Comparison of ENCODE assay signal across 8 cellular contexts in the genomic region with DNA sequence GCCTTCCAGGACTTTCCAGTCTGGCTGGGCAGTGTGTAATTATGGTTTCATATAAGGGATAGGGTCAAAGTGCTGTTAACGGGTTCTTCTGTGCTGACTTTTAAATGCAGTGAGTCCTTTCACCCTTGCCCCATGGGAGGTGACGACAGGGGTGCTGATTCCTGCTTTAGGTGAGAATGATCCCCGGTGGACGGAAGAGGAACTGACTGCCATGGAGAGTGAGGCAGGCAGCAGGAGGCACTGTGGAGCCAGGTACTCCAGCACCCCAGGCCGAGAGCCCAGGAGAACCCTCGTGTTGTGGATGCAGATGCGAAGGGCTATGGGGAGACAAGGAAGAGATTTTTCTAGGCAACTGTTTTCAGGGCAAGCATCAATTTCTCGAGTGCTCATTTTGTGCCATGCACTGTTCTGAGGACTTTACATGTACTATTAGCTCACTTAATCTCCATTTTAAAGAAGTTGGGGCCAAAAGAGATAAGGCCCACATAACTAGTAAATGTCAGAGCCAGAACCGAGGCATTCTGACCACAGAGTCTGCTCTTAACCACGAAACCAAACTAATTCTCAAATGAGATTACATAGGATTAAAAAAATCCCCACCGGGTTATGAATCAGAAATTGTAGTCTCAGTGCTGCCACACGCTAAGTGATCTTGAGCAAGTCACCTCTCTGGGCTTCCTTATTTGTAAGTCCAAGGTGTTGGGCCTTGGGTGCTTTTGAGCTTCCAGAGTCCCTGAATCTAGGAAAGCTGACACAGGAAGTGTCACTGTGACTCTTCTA. TPM values are rescaled to one million over a fixed set of nuclear protein-coding genes. Genes with fewer than 3 reads are reported as not detected.
DNase-seq lines count a peak whose midpoint lies in the region; ATAC-seq and TF ChIP-seq lines count a peak whose summit lies in the region.

No MANE protein-coding gene starts in this region.

- H3K4me1 ChIP-seq in smooth muscle cell (ENCODE audit: low read depth) = peaks cover 9% of the 10 kb centered on the region

- peaks cover 3% of the 10 kb centered on the region for H3K36me3 Mint-ChIP-seq in effector memory CD8-positive, alpha-beta T cell (ENCODE audit: insufficient read depth)

- H3K79me2 ChIP-seq in smooth muscle cell (ENCODE audit: low read depth) = no peaks in the 10 kb centered on the region

- peak overlapping the region in 1 of 2 donors; percentile 89 for H3K27ac Mint-ChIP-seq in effector memory CD8-positive, alpha-beta T cell

- peaks cover 13% of the 10 kb centered on the region for H3K27me3 ChIP-seq in smooth muscle cell (ENCODE audit: low read depth)

- no peaks in the 10 kb centered on the region for H3K36me3 ChIP-seq in smooth muscle cell (ENCODE audit: low read depth)

- H3K9ac ChIP-seq in smooth muscle cell (ENCODE audit: low read depth) = no peak overlapping the region

- H3K27ac ChIP-seq in smooth muscle cell (ENCODE audit: low read depth) (no peak overlapping the region), coronary artery (no peak overlapping the region)

- WGBS in smooth muscle cell (ENCODE audit: low lambda C conversion rate) = 56% methylated on average over 12 of the region's 12 CpGs

- H4K20me1 ChIP-seq in smooth muscle cell (ENCODE audit: low read depth) = peaks cover 34% of the 10 kb centered on the region

- H3F3A ChIP-seq in smooth muscle cell (ENCODE audit: low read depth) = peaks cover 13% of the 10 kb centered on the region

- H3K4me2 ChIP-seq in smooth muscle cell = peak overlapping the region; percentile 40

- in situ Hi-C loops in SK-MEL-5 (cut with HindIII; ENCODE audit: low pct_unique_long_range_greater_than_20kb, low sequenced_read_pairs) = no loop called here

- no peak for DNase-seq in GM20000 (ENCODE audit: low spot score)
- DNase-seq in SK-MEL-5 (ENCODE audit: low read depth, low spot score) = peak; percentile 45
- peak in 1 of 3 experiments; percentile 9 for DNase-seq in effector memory CD8-positive, alpha-beta T cell
- no peak for DNase-seq in smooth muscle cell (lab: John Stamatoyannopoulos, UW; ENCODE audit: unreplicated experiment)
- DNase-seq in DMS79 (lab: John Stamatoyannopoulos, UW) = no peak
- DNase-seq in LoVo (ENCODE audit: low spot score) = no peak
- no peak for DNase-seq in coronary artery (ENCODE audit: low spot score)
- no peak for DNase-seq in retina

- H3K4me3 Mint-ChIP-seq in effector memory CD8-positive, alpha-beta T cell = peak overlapping the region in 1 of 2 donors; percentile 55

- TF ChIP-seq CTCF in GM20000 (IDR thresholded peaks at IDR 0.05; ENCODE audit: extremely low read depth, missing control alignments) = peak; percentile 27
- peak; percentile 40 for TF ChIP-seq CTCF in smooth muscle cell (IDR thresholded peaks at IDR 0.05; ENCODE audit: borderline replicate concordance, insufficient read depth, poor library complexity, severe bottlenecking)
- no peak for TF ChIP-seq CTCF in coronary artery (IDR thresholded peaks at IDR 0.05)

- H3K4me1 Mint-ChIP-seq in effector memory CD8-positive, alpha-beta T cell (ENCODE audit: low read depth in 2 of 2) = peaks cover 4 to 23% of the 10 kb centered on the region in 2 donors

- peak; percentile 37 for ATAC-seq in effector memory CD8-positive, alpha-beta T cell (replicated peaks)

- no peaks in the 10 kb centered on the region for H3K9me3 Mint-ChIP-seq in effector memory CD8-positive, alpha-beta T cell

- H3K4me3 ChIP-seq in smooth muscle cell = no peak overlapping the region
- no peak overlapping the region for H3K4me3 ChIP-seq in coronary artery

- H3K27me3 Mint-ChIP-seq in effector memory CD8-positive, alpha-beta T cell = no peaks in the 10 kb centered on the region

- no peaks in the 10 kb centered on the region for H3K9me3 ChIP-seq in smooth muscle cell (replicated peaks; ENCODE audit: low read depth)

- H2AFZ ChIP-seq in smooth muscle cell (ENCODE audit: low read depth) = no peak overlapping the region

RNA-seq across cellular contexts. Expression of gene STPG1, which starts 28.2 kb away (rescaled TPM):
- total RNA-seq in SK-MEL-5 (2014; rRNA removed; shearing (Covaris generic)) = 5.5 and 8.3 TPM in 2 replicates
- polyA plus RNA-seq in SK-MEL-5 (2015; cell fraction: cytosol; rRNA removed) = 7.8 and 9.2 TPM in 2 replicates
- polyA plus RNA-seq in SK-MEL-5 (2015; cell fraction: nucleus; rRNA removed) = 2.5 and 7.4 TPM in 2 replicates
- 4.2 and 6.8 TPM in 2 replicates for total RNA-seq in smooth muscle cell
- polyA plus RNA-seq in smooth muscle cell = 4.9 and 7.6 TPM in 2 replicates

RNA-seq across cellular contexts. Expression of gene NIPAL3, which starts 30.3 kb away (rescaled TPM):
- 20.4 and 23.9 TPM in 2 replicates for total RNA-seq in SK-MEL-5 (2014; rRNA removed; shearing (Covaris generic))
- polyA plus RNA-seq in SK-MEL-5 (2015; cell fraction: cytosol; rRNA removed) = 30.2 and 35.5 TPM in 2 replicates
- polyA plus RNA-seq in SK-MEL-5 (2015; cell fraction: nucleus; rRNA removed) = 11.5 and 12.4 TPM in 2 replicates
- total RNA-seq in smooth muscle cell = 17.2 and 22.5 TPM in 2 replicates
- polyA plus RNA-seq in smooth muscle cell = 9.3 and 13.3 TPM in 2 replicates
